ENCODE assay signal across 8 cellular contexts in genomic region chrX:154436597-154437397, GRCh38. TPM values are rescaled to one million over a fixed set of nuclear protein-coding genes. Genes with fewer than 3 reads are reported as not detected.
DNase-seq lines count a peak whose midpoint lies in the region; ATAC-seq lines count a peak whose summit lies in the region.

GDI1 (plus strand) TSS chrX:154437154; CDS start chrX:154437255, 101 bp downstream.

- H3K27me3 Mint-ChIP-seq in activated naive CD4-positive, alpha-beta T cell treated with anti-CD3 and anti-CD28 coated beads, Interleukin-2, amount 10 ng/mL, durations not matched to agents 7 days and 5 days, result peaks cover 4% of the 10 kb centered on the region

- peaks cover 28% of the 10 kb centered on the region for H3K4me1 Mint-ChIP-seq in activated naive CD4-positive, alpha-beta T cell treated with anti-CD3 and anti-CD28 coated beads, Interleukin-2, amount 10 ng/mL, durations not matched to agents 7 days and 5 days

- peak within 1 kb of the TSS; percentile 87 for H3K27ac Mint-ChIP-seq in activated naive CD4-positive, alpha-beta T cell treated with anti-CD3 and anti-CD28 coated beads, Interleukin-2, amount 10 ng/mL, durations not matched to agents 7 days and 5 days

- CTCF ChIA-PET in activated naive CD4-positive, alpha-beta T cell treated with anti-CD3 and anti-CD28 coated beads, Interleukin-2, amount 10 ng/mL, durations not matched to agents 7 days and 5 days (lab: Charles Lee), result no interaction called here

- ATAC-seq in HG02970 (IDR thresholded peaks at IDR 0.05; ENCODE audit: low FRiP score, unreplicated experiment) (peak; percentile 44), GM21390 (IDR thresholded peaks at IDR 0.05; ENCODE audit: unreplicated experiment) (no peak)

- peak within 1 kb of the TSS; percentile 79 for H3K4me3 Mint-ChIP-seq in activated naive CD4-positive, alpha-beta T cell treated with anti-CD3 and anti-CD28 coated beads, Interleukin-2, amount 10 ng/mL, durations not matched to agents 7 days and 5 days

- DNase-seq in EH (ENCODE audit: low read depth), result peak; percentile 66
- DNase-seq in RPMI7951 (ENCODE audit: low read depth), result peak; percentile 58
- DNase-seq in activated naive CD4-positive, alpha-beta T cell treated with anti-CD3 and anti-CD28 coated beads, Interleukin-2, amount 10 ng/mL, durations not matched to agents 7 days and 5 days, result peak; percentile 65
- DNase-seq in glomerular endothelial cell (ENCODE audit: extremely low read depth, low read depth, low spot score), result no peak
- no peak for DNase-seq in occipital lobe (lab: John Stamatoyannopoulos, UW)
- no peak for DNase-seq in KG1 (lab: John Stamatoyannopoulos, UW)

- H3K9me3 Mint-ChIP-seq in activated naive CD4-positive, alpha-beta T cell treated with anti-CD3 and anti-CD28 coated beads, Interleukin-2, amount 10 ng/mL, durations not matched to agents 7 days and 5 days, result no peaks in the 10 kb centered on the region

- peaks cover 15% of the 10 kb centered on the region for H3K36me3 Mint-ChIP-seq in activated naive CD4-positive, alpha-beta T cell treated with anti-CD3 and anti-CD28 coated beads, Interleukin-2, amount 10 ng/mL, durations not matched to agents 7 days and 5 days

RNA-seq across cellular contexts. Expression of gene GDI1, which starts in this region (rescaled TPM):
- 58.0 and 58.6 TPM in 2 replicates for total RNA-seq in RPMI7951 (2014; rRNA removed; shearing (Covaris generic))
- total RNA-seq in glomerular endothelial cell, result 84.3 and 115 TPM in 2 replicates
- 192 TPM for total RNA-seq in occipital lobe

Comparison
In these comparisons a context has a peak if more than half of its experiments do, and no peak if none do; other contexts are left out.
1. DNase-seq: peak in EH (single experiment), RPMI7951 (single experiment) and activated naive CD4-positive, alpha-beta T cell treated with anti-CD3 and anti-CD28 coated beads, Interleukin-2, amount 10 ng/mL, durations not matched to agents 7 days and 5 days (single experiment); none in glomerular endothelial cell (single experiment), occipital lobe (single experiment) and KG1 (single experiment).